ENCODE assay signal across 8 cellular contexts in genomic region chr4:158624889-158625478, GRCh38. TPM values are rescaled to one million over a fixed set of nuclear protein-coding genes. Genes with fewer than 3 reads are reported as not detected.
A peak's percentile ranks its signal among the peaks of the same experiment; 100 is the strongest.
DNase-seq lines count a peak whose midpoint lies in the region; ATAC-seq, FAIRE-seq and TF ChIP-seq lines count a peak whose summit lies in the region.

No MANE protein-coding gene starts in this region.

- DNase-seq in A172 (ENCODE audit: low spot score), result peak; percentile 56
- peak; percentile 15 for DNase-seq in GM12891 (ENCODE audit: insufficient read length, low spot score)
- peak; percentile 55 for DNase-seq in MM.1S
- peak; percentile 32 for DNase-seq in SK-N-SH
- DNase-seq in fibroblast of the aortic adventitia (ENCODE audit: low read depth), result peak; percentile 88
- no peak for DNase-seq in posterior vena cava (ENCODE audit: low spot score)

- H3K27ac ChIP-seq in MM.1S (ENCODE audit: low read length) (no peak overlapping the region), SK-N-SH (ENCODE audit: low read depth in 2 of 2, low read length in 1 of 2) (no peak overlapping the region), parathyroid adenoma (no peak overlapping the region)

- TF ChIP-seq EP300 in SK-N-SH (IDR thresholded peaks at IDR 0.05; ENCODE audit: borderline replicate concordance in 1 of 2, low read depth in 1 of 2, low read length in 1 of 2), result no peak

- WGBS in SK-N-SH (ENCODE audit: low lambda C conversion rate), result 35% methylated on average over 3 of the region's 3 CpGs

- H3K9ac ChIP-seq in MM.1S (ENCODE audit: low read length) (no peak overlapping the region), SK-N-SH (no peak overlapping the region), parathyroid adenoma (no peak overlapping the region)

- no peak overlapping the region for H3K4me2 ChIP-seq in MM.1S (ENCODE audit: low read depth, low read length)
- no peak overlapping the region for H3K4me2 ChIP-seq in SK-N-SH
- H3K4me2 ChIP-seq in parathyroid adenoma (ENCODE audit: low read length), result no peak overlapping the region

- no peak overlapping the region for H3K4me3 ChIP-seq in MM.1S (ENCODE audit: low read length)
- no peak overlapping the region for H3K4me3 ChIP-seq in SK-N-SH (ENCODE audit: low read depth in 2 of 2, low read length in 1 of 2)
- no peak overlapping the region for H3K4me3 ChIP-seq in fibroblast of the aortic adventitia (ENCODE audit: low read depth, low read length)
- H3K4me3 ChIP-seq in parathyroid adenoma (ENCODE audit: low read depth, low read length), result no peak overlapping the region

- H3K4me1 ChIP-seq in MM.1S (ENCODE audit: low read length) (no peaks in the 10 kb centered on the region), SK-N-SH (ENCODE audit: control insufficient read depth in 1 of 2, insufficient read depth in 2 of 2, low read depth in 1 of 2, low read length in 1 of 2) (no peaks in the 10 kb centered on the region), parathyroid adenoma (no peaks in the 10 kb centered on the region)

- H3K79me2 ChIP-seq in MM.1S (ENCODE audit: low read length), result no peaks in the 10 kb centered on the region
- H3K79me2 ChIP-seq in SK-N-SH (ENCODE audit: insufficient read depth), result no peaks in the 10 kb centered on the region
- no peaks in the 10 kb centered on the region for H3K79me2 ChIP-seq in parathyroid adenoma

- ATAC-seq in HG02588 (IDR thresholded peaks at IDR 0.05; ENCODE audit: unreplicated experiment), result peak; percentile 95

- no peaks in the 10 kb centered on the region for H3K27me3 ChIP-seq in MM.1S (replicated peaks; ENCODE audit: insufficient read depth, low read length)
- no peaks in the 10 kb centered on the region for H3K27me3 ChIP-seq in SK-N-SH (ENCODE audit: insufficient read depth)
- no peaks in the 10 kb centered on the region for H3K27me3 ChIP-seq in parathyroid adenoma (ENCODE audit: control insufficient read depth, insufficient read depth, low read length)

- H3K36me3 ChIP-seq in MM.1S (replicated peaks; ENCODE audit: insufficient read depth, low read length), result no peaks in the 10 kb centered on the region
- no peaks in the 10 kb centered on the region for H3K36me3 ChIP-seq in SK-N-SH (replicated peaks in 1 of 2; ENCODE audit: control insufficient read depth in 1 of 2, insufficient read depth in 2 of 2, low read length in 1 of 2)
- no peaks in the 10 kb centered on the region for H3K36me3 ChIP-seq in parathyroid adenoma (ENCODE audit: control insufficient read depth, insufficient read depth, low read length)

- intact Hi-C loops in posterior vena cava (cut with DNase I), result loop anchor here (5.0 kb wide), 2 partner anchors 368 to 373 kb away; no protein-coding TSS in a partner anchor

- POLR2A ChIA-PET in SK-N-SH (lab: Yijun Ruan, JAX), result no interaction called here

- TF ChIP-seq POLR2A in GM12891 (IDR thresholded peaks at IDR 0.05; ENCODE audit: low read depth, low read length), result no peak

- peak; percentile 79 for TF ChIP-seq CTCF in MM.1S (IDR thresholded peaks at IDR 0.05; ENCODE audit: low read length)
- TF ChIP-seq CTCF in SK-N-SH (IDR thresholded peaks at IDR 0.05), result peak; percentile 80
- TF ChIP-seq CTCF in fibroblast of the aortic adventitia (IDR thresholded peaks at IDR 0.05; ENCODE audit: insufficient read depth, low read length), result peak; percentile 78
- peak; percentile 37 for TF ChIP-seq CTCF in parathyroid adenoma (IDR thresholded peaks at IDR 0.05)

- H3K9me3 ChIP-seq in MM.1S (replicated peaks; ENCODE audit: insufficient read depth, low read length) (no peaks in the 10 kb centered on the region), SK-N-SH (no peaks in the 10 kb centered on the region), parathyroid adenoma (ENCODE audit: control insufficient read depth, low read length) (no peaks in the 10 kb centered on the region)

- H2AFZ ChIP-seq in MM.1S (ENCODE audit: low read length), result no peak overlapping the region
- H2AFZ ChIP-seq in SK-N-SH (ENCODE audit: low read depth), result no peak overlapping the region
- H2AFZ ChIP-seq in parathyroid adenoma, result no peak overlapping the region

- FAIRE-seq in GM12891 (lab: Jason Lieb, UNC), result peak; percentile 90

- H4K20me1 ChIP-seq in MM.1S (ENCODE audit: insufficient read depth, low read length) (no peaks in the 10 kb centered on the region), SK-N-SH (ENCODE audit: insufficient read depth) (no peaks in the 10 kb centered on the region)

- H3F3A ChIP-seq in MM.1S (ENCODE audit: insufficient read depth, low read length), result no peaks in the 10 kb centered on the region
- H3F3A ChIP-seq in SK-N-SH (replicated peaks; ENCODE audit: insufficient read depth), result no peaks in the 10 kb centered on the region

- H3K9me2 ChIP-seq in MM.1S (replicated peaks; ENCODE audit: insufficient read depth, low read length) (no peaks in the 10 kb centered on the region), SK-N-SH (no peaks in the 10 kb centered on the region)

- CTCF ChIA-PET in SK-N-SH (lab: Yijun Ruan, JAX), result interaction anchor here (0.6 to 6.2 kb wide), 17 partner anchors 10 to 451 kb away, joined by 3 to 54 read pairs (median 4); no protein-coding TSS in a partner anchor

- TF ChIP-seq RAD21 in SK-N-SH (IDR thresholded peaks at IDR 0.05; ENCODE audit: low read length), result peak; percentile 90

TF ChIP-seq in GM12891, 5 proteins besides CTCF, POLR2A, EP300 and RAD21:
- TF ChIP-seq SPI1 (IDR thresholded peaks at IDR 0.05; ENCODE audit: low read depth, low read length) (no peak), PAX5 (IDR thresholded peaks at IDR 0.05; ENCODE audit: insufficient read depth, low read length, severe bottlenecking) (no peak)

TF ChIP-seq in SK-N-SH, 30 proteins besides CTCF, POLR2A, EP300 and RAD21:
- TF ChIP-seq SMC3 (IDR thresholded peaks at IDR 0.05; ENCODE audit: low read depth, low read length) (peak; percentile 93), RXRA (IDR thresholded peaks at IDR 0.05; ENCODE audit: borderline replicate concordance, low read depth) (no peak), CHD2 (IDR thresholded peaks at IDR 0.05; ENCODE audit: low read length, partially characterized antibody) (no peak), TEAD4 (IDR thresholded peaks at IDR 0.05; ENCODE audit: borderline replicate concordance, insufficient read depth) (no peak)

RNA-seq across cellular contexts. Expression of gene C4orf46, which starts 46.7 kb away (rescaled TPM):
- 32.1 and 33.0 TPM in 2 replicates for total RNA-seq in A172 (2014; rRNA removed; shearing (Covaris generic))
- 7.5 TPM for polyA plus RNA-seq in GM12891 (2012; ENCODE audit: low read depth, missing spikeins)
- 7.0 and 7.1 TPM in 2 replicates for polyA plus RNA-seq in SK-N-SH (2012; rRNA removed)
- polyA plus RNA-seq in SK-N-SH (2012; cell fraction: cytosol; rRNA removed), result 10.5 and 11.0 TPM in 2 replicates
- 2.7 and 6.4 TPM in 2 replicates for polyA plus RNA-seq in SK-N-SH (2012; cell fraction: nucleus; rRNA removed)
- total RNA-seq in fibroblast of the aortic adventitia (ENCODE audit: low replicate concordance) (4.3 and 63.4 TPM in 2 replicates), posterior vena cava (1 to 10 TPM; 4.6 to 5.0 TPM)

RNA-seq across cellular contexts. Expression of gene ETFDH, which starts 47.1 kb away (rescaled TPM):
- total RNA-seq in A172 (2014; rRNA removed; shearing (Covaris generic)), result 18.1 and 31.9 TPM in 2 replicates
- 13.1 TPM for polyA plus RNA-seq in GM12891 (2012; ENCODE audit: low read depth, missing spikeins)
- polyA plus RNA-seq in SK-N-SH (2012; rRNA removed), result 12.1 and 15.7 TPM in 2 replicates
- 13.7 and 17.7 TPM in 2 replicates for polyA plus RNA-seq in SK-N-SH (2012; cell fraction: cytosol; rRNA removed)
- 21.1 and 29.0 TPM in 2 replicates for polyA plus RNA-seq in SK-N-SH (2012; cell fraction: nucleus; rRNA removed)
- 20.9 and 42.3 TPM in 2 replicates for total RNA-seq in fibroblast of the aortic adventitia (ENCODE audit: low replicate concordance)
- 10 to 100 TPM; 19.1 to 21.9 TPM for total RNA-seq in posterior vena cava
